18 cellular contexts compared by ENCODE assay signal in genomic region chr12:89497005-89497404, GRCh38. TPM values are rescaled to one million over a fixed set of nuclear protein-coding genes. Genes with fewer than 3 reads are reported as not detected.
DNase-seq lines count a peak whose midpoint lies in the region; ATAC-seq and TF ChIP-seq lines count a peak whose summit lies in the region.
"Had no signal": no experiment of that assay in that cellular context is flagged by ENCODE, and none has a peak within 500 bp of the region (broad histone marks: within the 10 kb centered on the region; RNA-seq: fewer than 3 reads in every experiment).

No MANE protein-coding gene starts in this region.

- no peaks in the 10 kb centered on the region for H3K27me3 Mint-ChIP-seq in Calu3 (ENCODE audit: unreplicated experiment)
- H3K27me3 Mint-ChIP-seq: CD8-positive, alpha-beta memory T cell had no signal

- H3K4me3 Mint-ChIP-seq in Calu3 (ENCODE audit: low read depth, unreplicated experiment): peak overlapping the region; percentile 14
- H3K4me3 Mint-ChIP-seq: CD8-positive, alpha-beta memory T cell; GM23338 had no signal

- H3K4me3 ChIP-seq in esophagus muscularis mucosa (no peak overlapping the region), retinal pigment epithelial cell (ENCODE audit: low read length) (no peak overlapping the region), MM.1S (ENCODE audit: low read length) (no peak overlapping the region)
- H3K4me3 ChIP-seq: BLaER1 treated with 17β-estradiol and CSF1 and Interleukin-3, amounts not matched to agents 10 nM and 100 nM; GM23338; PC-9 had no signal

- H4K20me1 ChIP-seq in MM.1S (ENCODE audit: insufficient read depth, low read length): no peaks in the 10 kb centered on the region

- 0 out of 2 replicates have a peak, but pooled peaks cover 14% of the 10 kb centered on the region for H3K79me2 ChIP-seq in MM.1S (ENCODE audit: low read length)

- in situ Hi-C loops in GM13977 (cut with MboI; ENCODE audit: low pct_unique_long_range_greater_than_20kb, low sequenced_read_pairs, unreplicated experiment): no loop called here

- H3K27me3 ChIP-seq in esophagus muscularis mucosa (no peaks in the 10 kb centered on the region), MM.1S (replicated peaks; ENCODE audit: insufficient read depth, low read length) (no peaks in the 10 kb centered on the region)
- H3K27me3 ChIP-seq: BLaER1 treated with 17β-estradiol and CSF1 and Interleukin-3, amounts not matched to agents 10 nM and 100 nM had no signal

- 94% methylated on average over 4 of the region's 4 CpGs for WGBS in esophagus muscularis mucosa

- H3K27ac ChIP-seq in esophagus muscularis mucosa (replicated peaks in 1 of 4) (no peak overlapping the region), MM.1S (ENCODE audit: low read length) (no peak overlapping the region)
- H3K27ac ChIP-seq: BLaER1 treated with 17β-estradiol and CSF1 and Interleukin-3, amounts not matched to agents 10 nM and 100 nM; PC-9 had no signal

- H3K9me3 ChIP-seq in esophagus muscularis mucosa: no peaks in the 10 kb centered on the region
- H3K9me3 ChIP-seq in MM.1S (replicated peaks; ENCODE audit: insufficient read depth, low read length): no peaks in the 10 kb centered on the region
- H3K9me3 ChIP-seq: BLaER1 treated with 17β-estradiol and CSF1 and Interleukin-3, amounts not matched to agents 10 nM and 100 nM had no signal

- peaks cover under 1% of the 10 kb centered on the region for H3K9me3 Mint-ChIP-seq in Calu3 (ENCODE audit: low read depth, unreplicated experiment)
- H3K9me3 Mint-ChIP-seq: CD8-positive, alpha-beta memory T cell; GM23338 had no signal

- H3K4me1 Mint-ChIP-seq in Calu3 (ENCODE audit: low read depth, unreplicated experiment): peaks cover 59% of the 10 kb centered on the region

- H2AFZ ChIP-seq in MM.1S (ENCODE audit: low read length): no peak overlapping the region
- H2AFZ ChIP-seq: GM23338, PC-9 had no signal

- H3K9ac ChIP-seq in MM.1S (ENCODE audit: low read length): no peak overlapping the region
- H3K9ac ChIP-seq: BLaER1 treated with 17β-estradiol and CSF1 and Interleukin-3, amounts not matched to agents 10 nM and 100 nM had no signal

- no peaks in the 10 kb centered on the region for H3K9me2 ChIP-seq in MM.1S (replicated peaks; ENCODE audit: insufficient read depth, low read length)

- H3K36me3 ChIP-seq in esophagus muscularis mucosa: no peaks in the 10 kb centered on the region
- H3K36me3 ChIP-seq in MM.1S (replicated peaks; ENCODE audit: insufficient read depth, low read length): no peaks in the 10 kb centered on the region

- TF ChIP-seq CTCF in Calu3 (IDR thresholded peaks at IDR 0.05; ENCODE audit: unreplicated experiment) (no peak), esophagus muscularis mucosa (IDR thresholded peaks at IDR 0.05) (no peak), retinal pigment epithelial cell (conservative IDR thresholded peaks at IDR 0.05; ENCODE audit: low read depth, low read length) (no peak), GM13977 (IDR thresholded peaks at IDR 0.05; ENCODE audit: extremely low read depth, insufficient read depth, missing control alignments) (no peak), MM.1S (IDR thresholded peaks at IDR 0.05; ENCODE audit: low read length) (no peak)

- H3K4me1 ChIP-seq in esophagus muscularis mucosa (no peaks in the 10 kb centered on the region), MM.1S (ENCODE audit: low read length) (no peaks in the 10 kb centered on the region)

- H3K4me2 ChIP-seq in MM.1S (ENCODE audit: low read depth, low read length): no peak overlapping the region
- H3K4me2 ChIP-seq: BLaER1 treated with 17β-estradiol and CSF1 and Interleukin-3, amounts not matched to agents 10 nM and 100 nM; GM23338; PC-9 had no signal

- H3K36me3 Mint-ChIP-seq in Calu3 (ENCODE audit: insufficient read depth, unreplicated experiment): peaks cover 18% of the 10 kb centered on the region

- TF ChIP-seq POLR2A in esophagus muscularis mucosa (IDR thresholded peaks at IDR 0.05; ENCODE audit: low read depth): no peak

- H3K27ac Mint-ChIP-seq in Calu3 (ENCODE audit: unreplicated experiment): peak overlapping the region; percentile 73
- H3K27ac Mint-ChIP-seq: CD8-positive, alpha-beta memory T cell; GM23338 had no signal

- ATAC-seq in left ventricle myocardium superior: peak; percentile 89
- ATAC-seq: HCT116 had no signal

- TF ChIP-seq EP300 in esophagus muscularis mucosa (IDR thresholded peaks at IDR 0.05): no peak

- H3F3A ChIP-seq in MM.1S (ENCODE audit: insufficient read depth, low read length): no peaks in the 10 kb centered on the region

- no TSS peak for BruUV-seq in Calu3 (replicated peaks; lab: Mats Ljungman, UMichigan)

- DNase-seq in Calu3 (peak; percentile 38), esophagus muscularis mucosa (ENCODE audit: extremely low spot score) (peak; percentile 53), left ventricle myocardium superior (no peak), retinal pigment epithelial cell (ENCODE audit: low read depth) (peak; percentile 84), NCI-H1436 treated with DMSO at 0.1 percent for 48 hours (lab: John Stamatoyannopoulos, UW) (no peak), GM13977 (ENCODE audit: low spot score) (no peak), DMS53 (lab: John Stamatoyannopoulos, UW) (no peak), MM.1S (no peak)
- DNase-seq: CD8-positive, alpha-beta memory T cell; DND-41; NCI-H187 treated with DMSO at 0.1 percent for 48 hours; NCI-H2171; NCI-H510A; NCI-H82; PC-9 had no signal

- CTCF ChIA-PET in Calu3 (lab: Charles Lee): interaction anchor here (1.4 to 2.4 kb wide), 4 partner anchors 10 to 27 kb away, joined by 5 to 11 read pairs (median 7); partner anchors contain the start of gene GALNT4

- intact Hi-C loops in Calu3 (cut with micrococcal nuclease; ENCODE audit: unreplicated experiment) (no loop called here), esophagus muscularis mucosa (cut with DNase I) (no loop called here), left ventricle myocardium superior (cut with micrococcal nuclease) (no loop called here)

RNA-seq across cellular contexts. Expression of gene GALNT4, which starts 27.6 kb away (rescaled TPM):
- 67.0 and 70.9 TPM in 2 replicates for total RNA-seq in Calu3 (2022)
- total RNA-seq in esophagus muscularis mucosa: 1 to 10 TPM; 5.0 to 6.2 (median 5.4) TPM
- 1.8 TPM for total RNA-seq in left ventricle myocardium superior

RNA-seq across cellular contexts. Expression of gene POC1B, which starts 28.8 kb away (rescaled TPM):
- total RNA-seq in Calu3 (2022) (36.2 and 40.3 TPM in 2 replicates), esophagus muscularis mucosa (10 to 100 TPM; 19.6 to 22.4 (median 20.0) TPM), left ventricle myocardium superior (6.4 TPM)

Comparison
In these comparisons a context has a peak if more than half of its experiments do, and no peak if none do; other contexts are left out.
1. DNase-seq: peak in Calu3 (single experiment), esophagus muscularis mucosa (single experiment) and retinal pigment epithelial cell (single experiment); none in left ventricle myocardium superior (single experiment), NCI-H1436 treated with DMSO at 0.1 percent for 48 hours (single experiment), GM13977 (single experiment), DMS53 (single experiment) and MM.1S (single experiment).